In the genomic region with DNA sequence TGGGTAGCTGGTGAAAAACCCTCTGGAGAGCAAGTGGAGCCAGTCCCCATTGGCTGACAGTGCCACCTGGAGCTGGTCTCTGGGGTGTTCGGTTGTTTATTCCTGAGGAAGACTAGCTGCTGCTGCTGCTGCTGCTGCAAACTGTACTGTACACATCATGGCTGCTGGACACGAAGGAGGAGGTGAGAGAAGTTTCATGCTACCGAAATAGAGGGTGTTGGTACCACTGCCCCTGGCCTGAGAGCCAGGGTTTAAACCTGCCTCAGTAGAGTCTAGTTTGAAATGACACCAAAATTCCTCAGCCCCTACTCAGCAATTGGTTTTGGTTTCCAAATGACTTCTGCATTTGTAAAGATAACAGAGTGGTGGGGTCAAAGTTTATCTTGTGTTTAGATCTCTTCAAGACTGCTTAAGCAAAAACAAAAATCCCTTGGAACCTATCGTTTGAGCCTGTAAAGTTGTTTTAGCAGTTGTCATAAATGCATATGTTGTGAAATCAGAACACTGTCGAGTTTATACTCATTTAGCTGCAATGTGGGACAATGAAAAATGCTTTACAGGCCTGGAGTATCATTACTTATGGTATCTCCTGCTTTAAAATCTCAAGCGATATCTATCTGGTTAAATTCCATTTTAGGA, we compare ENCODE assay signal across 8 cellular contexts. TPM values are rescaled to one million over a fixed set of nuclear protein-coding genes. Genes with fewer than 3 reads are reported as not detected.
DNase-seq lines count a peak whose midpoint lies in the region; ATAC-seq and TF ChIP-seq lines count a peak whose summit lies in the region.

No MANE protein-coding gene starts in this region.

- no peak overlapping the region for H3K27ac ChIP-seq in C4-2B

- TF ChIP-seq CTCF in C4-2B (conservative IDR thresholded peaks at IDR 0.05) (peak; percentile 12; the same call in 1 of the 2 replicates), fibroblast of villous mesenchyme (IDR thresholded peaks at IDR 0.05; ENCODE audit: insufficient read depth, low read depth, low read length) (no peak)

- peak; percentile 46 for ATAC-seq in GM21529 (IDR thresholded peaks at IDR 0.05; ENCODE audit: unreplicated experiment)
- peak; percentile 58 for ATAC-seq in SK-N-SH treated with all-trans-retinoic acid at 6 μM for 48 hours
- ATAC-seq in HG03097 (IDR thresholded peaks at IDR 0.05; ENCODE audit: low FRiP score, unreplicated experiment), result no peak
- ATAC-seq in GM21423 (IDR thresholded peaks at IDR 0.05; ENCODE audit: unreplicated experiment), result no peak

- CTCF ChIA-PET in HEK293T (lab: Yijun Ruan, JAX), result no interaction called here

- no peak overlapping the region for H3K4me3 ChIP-seq in fibroblast of villous mesenchyme (ENCODE audit: low read depth, low read length)

- DNase-seq in fibroblast of villous mesenchyme (ENCODE audit: low read depth), result peak; percentile 96
- no peak for DNase-seq in stimulated activated CD8-positive, alpha-beta memory T cell treated with anti-CD3 and anti-CD28 coated beads, Interleukin-4, amount 100 ng/mL, for 48 hours
- no peak for DNase-seq in HEK293T (ENCODE audit: extremely low spot score)

- POLR2A ChIA-PET in HEK293T (lab: Yijun Ruan, JAX), result interaction anchor here (1.0 to 1.4 kb wide), 3 partner anchors 12 to 297 kb away, joined by 3 to 4 read pairs (median 3); a partner anchor contains a TSS

TF ChIP-seq in SK-N-SH treated with all-trans-retinoic acid at 6 μM for 48 hours, 23 proteins besides CTCF, POLR2A, EP300 and RAD21 (continues in another document):
- TF ChIP-seq, protein P1, sequence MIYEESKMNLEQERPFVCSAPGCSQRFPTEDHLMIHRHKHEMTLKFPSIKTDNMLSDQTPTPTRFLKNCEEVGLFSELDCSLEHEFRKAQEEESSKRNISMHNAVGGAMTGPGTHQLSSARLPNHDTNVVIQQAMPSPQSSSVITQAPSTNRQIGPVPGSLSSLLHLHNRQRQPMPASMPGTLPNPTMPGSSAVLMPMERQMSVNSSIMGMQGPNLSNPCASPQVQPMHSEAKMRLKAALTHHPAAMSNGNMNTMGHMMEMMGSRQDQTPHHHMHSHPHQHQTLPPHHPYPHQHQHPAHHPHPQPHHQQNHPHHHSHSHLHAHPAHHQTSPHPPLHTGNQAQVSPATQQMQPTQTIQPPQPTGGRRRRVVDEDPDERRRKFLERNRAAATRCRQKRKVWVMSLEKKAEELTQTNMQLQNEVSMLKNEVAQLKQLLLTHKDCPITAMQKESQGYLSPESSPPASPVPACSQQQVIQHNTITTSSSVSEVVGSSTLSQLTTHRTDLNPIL (CRISPR knock-in tag; IDR thresholded peaks at IDR 0.05; ENCODE audit: low read depth), result no peak
- TF ChIP-seq TCF4 (CRISPR knock-in tag; IDR thresholded peaks at IDR 0.05; ENCODE audit: borderline replicate concordance), result no peak
- no peak for TF ChIP-seq TOX (CRISPR knock-in tag; IDR thresholded peaks at IDR 0.05; ENCODE audit: borderline replicate concordance)
- no peak for TF ChIP-seq ESRRG (CRISPR knock-in tag; IDR thresholded peaks at IDR 0.05)
- no peak for TF ChIP-seq ZFP3 (CRISPR knock-in tag; IDR thresholded peaks at IDR 0.05)
- TF ChIP-seq, protein P2, sequence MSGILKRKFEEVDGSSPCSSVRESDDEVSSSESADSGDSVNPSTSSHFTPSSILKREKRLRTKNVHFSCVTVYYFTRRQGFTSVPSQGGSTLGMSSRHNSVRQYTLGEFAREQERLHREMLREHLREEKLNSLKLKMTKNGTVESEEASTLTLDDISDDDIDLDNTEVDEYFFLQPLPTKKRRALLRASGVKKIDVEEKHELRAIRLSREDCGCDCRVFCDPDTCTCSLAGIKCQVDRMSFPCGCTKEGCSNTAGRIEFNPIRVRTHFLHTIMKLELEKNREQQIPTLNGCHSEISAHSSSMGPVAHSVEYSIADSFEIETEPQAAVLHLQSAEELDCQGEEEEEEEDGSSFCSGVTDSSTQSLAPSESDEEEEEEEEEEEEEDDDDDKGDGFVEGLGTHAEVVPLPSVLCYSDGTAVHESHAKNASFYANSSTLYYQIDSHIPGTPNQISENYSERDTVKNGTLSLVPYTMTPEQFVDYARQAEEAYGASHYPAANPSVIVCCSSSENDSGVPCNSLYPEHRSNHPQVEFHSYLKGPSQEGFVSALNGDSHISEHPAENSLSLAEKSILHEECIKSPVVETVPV (CRISPR knock-in tag; IDR thresholded peaks at IDR 0.05), result no peak
- no peak for TF ChIP-seq ZNF8 (CRISPR knock-in tag; IDR thresholded peaks at IDR 0.05)
- TF ChIP-seq GLIS3 (CRISPR knock-in tag; IDR thresholded peaks at IDR 0.05), result no peak
- no peak for TF ChIP-seq OSR1 (CRISPR knock-in tag; IDR thresholded peaks at IDR 0.05)
- TF ChIP-seq PPARA (CRISPR knock-in tag; IDR thresholded peaks at IDR 0.05; ENCODE audit: borderline replicate concordance), result no peak
- no peak for TF ChIP-seq ZNF565 (CRISPR knock-in tag; conservative IDR thresholded peaks at IDR 0.05; ENCODE audit: low read depth)

TF ChIP-seq in HEK293T, 16 proteins besides CTCF, POLR2A, EP300 and RAD21:
- TF ChIP-seq ELF4 (IDR thresholded peaks at IDR 0.05) (no peak), ZNF384 (IDR thresholded peaks at IDR 0.05) (no peak), BHLHE40 (IDR thresholded peaks at IDR 0.05; ENCODE audit: borderline replicate concordance) (no peak), ARNT (IDR thresholded peaks at IDR 0.05) (no peak), SP1 (IDR thresholded peaks at IDR 0.05) (no peak), NFRKB (IDR thresholded peaks at IDR 0.05) (no peak), CTBP1 (IDR thresholded peaks at IDR 0.05; ENCODE audit: borderline replicate concordance) (no peak), L3MBTL2 (conservative IDR thresholded peaks at IDR 0.05) (no peak), HDGF (IDR thresholded peaks at IDR 0.05; ENCODE audit: borderline replicate concordance) (no peak), SUZ12 (IDR thresholded peaks at IDR 0.05) (no peak), LEF1 (IDR thresholded peaks at IDR 0.05; ENCODE audit: borderline replicate concordance) (no peak), FOXK2 (IDR thresholded peaks at IDR 0.05) (no peak), FOXA1 (IDR thresholded peaks at IDR 0.05) (no peak), TARDBP (IDR thresholded peaks at IDR 0.05) (no peak), FOXM1 (IDR thresholded peaks at IDR 0.05; ENCODE audit: borderline replicate concordance) (no peak)
- TF ChIP-seq, protein P3, sequence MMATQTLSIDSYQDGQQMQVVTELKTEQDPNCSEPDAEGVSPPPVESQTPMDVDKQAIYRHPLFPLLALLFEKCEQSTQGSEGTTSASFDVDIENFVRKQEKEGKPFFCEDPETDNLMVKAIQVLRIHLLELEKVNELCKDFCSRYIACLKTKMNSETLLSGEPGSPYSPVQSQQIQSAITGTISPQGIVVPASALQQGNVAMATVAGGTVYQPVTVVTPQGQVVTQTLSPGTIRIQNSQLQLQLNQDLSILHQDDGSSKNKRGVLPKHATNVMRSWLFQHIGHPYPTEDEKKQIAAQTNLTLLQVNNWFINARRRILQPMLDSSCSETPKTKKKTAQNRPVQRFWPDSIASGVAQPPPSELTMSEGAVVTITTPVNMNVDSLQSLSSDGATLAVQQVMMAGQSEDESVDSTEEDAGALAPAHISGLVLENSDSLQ (IDR thresholded peaks at IDR 0.05), result no peak

RNA-seq across cellular contexts. Expression of a gene that starts 40.8 kb away (rescaled TPM):
- total RNA-seq in fibroblast of villous mesenchyme, result 109 and 142 TPM in 2 replicates

Comparison
In these comparisons a context has a peak if more than half of its experiments do, and no peak if none do; other contexts are left out.
1. ATAC-seq: peak in GM21529 (single experiment) and SK-N-SH treated with all-trans-retinoic acid at 6 μM for 48 hours (single experiment); none in HG03097 (single experiment) and GM21423 (single experiment).